In the genomic region with DNA sequence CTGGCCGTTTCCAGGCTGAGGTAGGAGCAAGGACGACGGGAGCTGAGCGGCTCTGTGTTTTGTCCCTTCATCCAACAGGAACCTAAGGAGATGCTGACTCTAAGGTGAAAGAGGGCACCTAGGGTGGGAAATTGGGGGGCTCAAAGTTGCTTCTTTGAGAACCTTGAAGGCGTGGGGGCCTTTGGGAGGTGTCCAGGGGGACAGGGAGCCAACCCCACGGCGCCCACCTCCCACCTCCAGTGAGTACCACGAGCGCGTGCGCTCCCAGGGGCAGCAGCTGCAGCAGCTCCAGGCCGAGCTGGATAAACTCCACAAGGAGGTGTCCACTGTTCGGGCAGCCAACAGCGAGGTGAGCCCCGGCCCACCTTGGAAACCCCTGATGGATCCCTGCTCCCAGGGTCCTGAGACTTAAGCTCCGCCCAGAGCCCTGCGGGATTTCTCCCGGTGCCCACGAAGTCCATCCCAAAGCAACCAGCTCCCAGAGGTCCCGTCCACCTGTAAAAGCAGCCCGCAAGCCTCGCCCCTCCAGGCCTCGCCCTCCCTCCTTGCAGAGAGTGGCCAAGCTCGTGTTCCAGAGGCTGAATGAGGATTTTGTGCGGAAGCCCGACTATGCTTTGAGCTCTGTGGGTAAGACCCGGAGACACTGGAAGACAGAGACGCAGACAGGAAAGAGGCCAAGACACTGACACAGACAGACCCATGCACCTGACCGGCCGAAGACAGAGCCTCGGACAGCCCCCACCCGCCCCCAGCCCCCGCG, we compare ENCODE assay signal across 8 cellular contexts. TPM values are rescaled to one million over a fixed set of nuclear protein-coding genes. Genes with fewer than 3 reads are reported as not detected.
DNase-seq lines count a peak whose midpoint lies in the region; ATAC-seq and TF ChIP-seq lines count a peak whose summit lies in the region.

No MANE protein-coding gene starts in this region.

- H3K27me3 Mint-ChIP-seq in CD4-positive, alpha-beta memory T cell: peaks cover 0 to 3% of the 10 kb centered on the region in 2 donors

- H3K4me3 ChIP-seq in CD4-positive, alpha-beta memory T cell (ENCODE audit: low read length in 2 of 2): peak overlapping the region; percentile 45 to 47
- peak overlapping the region; percentile 66 for H3K4me3 ChIP-seq in HUES64 (ENCODE audit: low read length)
- peak overlapping the region; percentile 32 to 70 for H3K4me3 ChIP-seq in gastroesophageal sphincter
- peak overlapping the region; percentile 46 to 71 (median 71) for H3K4me3 ChIP-seq in gastrocnemius medialis

- no peaks in the 10 kb centered on the region for H3K9me3 ChIP-seq in CD4-positive, alpha-beta memory T cell (ENCODE audit: control insufficient read depth in 1 of 2, low read length in 2 of 2)
- H3K9me3 ChIP-seq in HUES64 (ENCODE audit: insufficient read depth, low read depth, low read length) (no peaks in the 10 kb centered on the region), gastroesophageal sphincter (no peaks in the 10 kb centered on the region), gastrocnemius medialis (no peaks in the 10 kb centered on the region)

- peak overlapping the region; percentile 81 to 99 (median 86) for H3K27ac Mint-ChIP-seq in CD4-positive, alpha-beta memory T cell

- peak overlapping the region; percentile 20 for H3K27ac ChIP-seq in CD4-positive, alpha-beta memory T cell (ENCODE audit: low read depth, low read length)
- H3K27ac ChIP-seq in HUES64 (ENCODE audit: low read depth, low read length) (no peak overlapping the region), gastroesophageal sphincter (peak overlapping the region in 3 of 4 donors; percentile 54 to 97 (median 60)), gastrocnemius medialis (peak overlapping the region; percentile 66 to 86 (median 80))

- H3K27me3 ChIP-seq in CD4-positive, alpha-beta memory T cell (ENCODE audit: insufficient read depth, low read length): no peaks in the 10 kb centered on the region
- peaks cover 11% of the 10 kb centered on the region for H3K27me3 ChIP-seq in HUES64 (ENCODE audit: insufficient read depth, low read length)
- no peaks in the 10 kb centered on the region for H3K27me3 ChIP-seq in gastroesophageal sphincter
- no peaks in the 10 kb centered on the region for H3K27me3 ChIP-seq in gastrocnemius medialis

- TF ChIP-seq POLR2A in gastroesophageal sphincter (IDR thresholded peaks at IDR 0.05): no peak
- TF ChIP-seq POLR2A in gastrocnemius medialis (IDR thresholded peaks at IDR 0.05): no peak

- peak in 3 of 5 donors; percentile 23 to 52 (median 24) for DNase-seq in CD4-positive, alpha-beta memory T cell
- DNase-seq in activated CD8-positive, alpha-beta memory T cell treated with anti-CD3 and anti-CD28 coated beads, Interleukin-2, amount 50 U/mL, for 48 hours: peak; percentile 66
- DNase-seq in gastrocnemius medialis: no peak
- no peak for DNase-seq in GOT3 (lab: John Stamatoyannopoulos, UW)

- peak overlapping the region; percentile 84 to 97 (median 90) for H3K4me3 Mint-ChIP-seq in CD4-positive, alpha-beta memory T cell

- peaks cover 0 to 3% (median 0%) of the 10 kb centered on the region in 8 donors for H3K9me3 Mint-ChIP-seq in CD4-positive, alpha-beta memory T cell

- 19% methylated on average over 34 of the region's 34 CpGs for WGBS in HUES64
- WGBS in gastroesophageal sphincter (ENCODE audit: low coverage in 1 of 2), 2 donors: 6% methylated on average over 3 of the region's 34 CpGs; no CpG with 5 or more reads in 1 of the 2 donors

- intact Hi-C loops in CD4-positive, alpha-beta memory T cell (cut with micrococcal nuclease): loop anchor here (5.0 kb wide), 1 partner anchor 334 kb away; a partner anchor contains a TSS
- intact Hi-C loops in gastrocnemius medialis (cut with DNase I; ENCODE audit: low total_unique reads): loop anchor here (10.0 kb wide), 1 partner anchor 154 kb away; no protein-coding TSS in a partner anchor

- TF ChIP-seq CTCF in gastroesophageal sphincter (IDR thresholded peaks at IDR 0.05): no peak
- TF ChIP-seq CTCF in gastrocnemius medialis (IDR thresholded peaks at IDR 0.05 in 4 of 5, conservative IDR thresholded peaks at IDR 0.05 in 1 of 5): no peak

- no peak for ATAC-seq in gastroesophageal sphincter
- no peak for ATAC-seq in gastrocnemius medialis
- ATAC-seq in HG02623 (IDR thresholded peaks at IDR 0.05; ENCODE audit: unreplicated experiment): no peak
- no peak for ATAC-seq in HG02840 (IDR thresholded peaks at IDR 0.05; ENCODE audit: low FRiP score, unreplicated experiment)

- CTCF ChIA-PET in CD4-positive, alpha-beta memory T cell (lab: Charles Lee; ENCODE audit: partially characterized antibody): interaction anchor here (0.6 to 5.3 kb wide), 19 partner anchors 7 to 336 kb away, joined by 3 to 33 read pairs (median 4); a partner anchor contains a TSS

- in situ Hi-C loops in gastrocnemius medialis (cut with MboI; ENCODE audit: low sequenced_read_pairs in 4 of 4): no loop called here

- no peak for TF ChIP-seq EP300 in gastroesophageal sphincter (IDR thresholded peaks at IDR 0.05)

- H3K36me3 ChIP-seq in CD4-positive, alpha-beta memory T cell (ENCODE audit: insufficient read depth, low read length): no peaks in the 10 kb centered on the region
- H3K36me3 ChIP-seq in HUES64 (ENCODE audit: insufficient read depth, low read length) (peaks cover 3% of the 10 kb centered on the region; the same call in 1 of the 2 replicates), gastroesophageal sphincter (peaks cover 0 to 14% of the 10 kb centered on the region in 2 donors), gastrocnemius medialis (peaks cover 0 to 8% of the 10 kb centered on the region in 2 donors)

- POLR2A ChIA-PET in CD4-positive, alpha-beta memory T cell (lab: Charles Lee; ENCODE audit: partially characterized antibody): interaction anchor here (0.7 to 6.3 kb wide), 19 partner anchors 12 to 1625 kb away, joined by 3 to 97 read pairs (median 5); a partner anchor contains a TSS

- H3K9ac ChIP-seq in HUES64 (ENCODE audit: low read depth, low read length): 0 out of 2 replicates have a peak overlapping the region, but pooled peaks have one; percentile 27

- peaks cover 0 to 7% of the 10 kb centered on the region in 2 donors for H3K36me3 Mint-ChIP-seq in CD4-positive, alpha-beta memory T cell

- peaks cover 39% of the 10 kb centered on the region for H3K4me1 ChIP-seq in CD4-positive, alpha-beta memory T cell (ENCODE audit: insufficient read depth, low read length)
- peaks cover 7% of the 10 kb centered on the region; the same call in 1 of the 2 replicates for H3K4me1 ChIP-seq in HUES64 (ENCODE audit: insufficient read depth, low read length)
- H3K4me1 ChIP-seq in gastroesophageal sphincter: peaks cover 0 to 45% (median 22%) of the 10 kb centered on the region in 3 donors
- H3K4me1 ChIP-seq in gastrocnemius medialis: peaks cover 18 to 32% of the 10 kb centered on the region in 2 donors

- peaks cover 17 to 47% (median 34%) of the 10 kb centered on the region in 4 donors for H3K4me1 Mint-ChIP-seq in CD4-positive, alpha-beta memory T cell

RNA-seq across cellular contexts. Expression of a gene that starts 2.9 kb away (rescaled TPM):
- total RNA-seq in CD4-positive, alpha-beta memory T cell: 1 to 10 TPM in 1 of 2 experiments, under 1 TPM in 1; 0.47 to 1.3 TPM
- polyA plus RNA-seq in CD4-positive, alpha-beta memory T cell: under 1 TPM; 0.69 to 0.79 TPM
- polyA plus RNA-seq in HUES64 (2013, experiment 1 of 2): 2.0 TPM
- 4.2 TPM for polyA plus RNA-seq in HUES64 (2013, experiment 2 of 2)
- total RNA-seq in gastroesophageal sphincter: 1 to 10 TPM in 3 of 4 donors, under 1 TPM in 1; 0.85 to 3.5 (median 2.9) TPM
- 1 to 10 TPM in 1 of 4 donors, under 1 TPM in 1, not detected in 2; 0.91 to 1.4 TPM for total RNA-seq in gastrocnemius medialis

RNA-seq across cellular contexts. Expression of a gene that starts 46.1 kb away (rescaled TPM):
- total RNA-seq in CD4-positive, alpha-beta memory T cell: 100 to 1,000 TPM; 316 to 353 TPM
- 100 to 1,000 TPM; 305 to 343 TPM for polyA plus RNA-seq in CD4-positive, alpha-beta memory T cell
- polyA plus RNA-seq in HUES64 (2013, experiment 1 of 2): 186 TPM
- 211 TPM for polyA plus RNA-seq in HUES64 (2013, experiment 2 of 2)
- total RNA-seq in gastroesophageal sphincter: 100 to 1,000 TPM in 2 of 4 donors, 10 to 100 TPM in 2; 43.8 to 131 (median 95.2) TPM
- 10 to 100 TPM; 37.3 to 60.7 (median 50.1) TPM for total RNA-seq in gastrocnemius medialis

RNA-seq across cellular contexts. Expression of a gene that starts 46.1 kb away (rescaled TPM):
- total RNA-seq in CD4-positive, alpha-beta memory T cell: 100 to 1,000 TPM; 129 to 138 TPM
- 10 to 100 TPM; 29.9 to 52.8 TPM for polyA plus RNA-seq in CD4-positive, alpha-beta memory T cell
- 84.8 TPM for polyA plus RNA-seq in HUES64 (2013, experiment 1 of 2)
- 106 TPM for polyA plus RNA-seq in HUES64 (2013, experiment 2 of 2)
- 10 to 100 TPM; 18.9 to 36.3 (median 29.5) TPM for total RNA-seq in gastroesophageal sphincter
- total RNA-seq in gastrocnemius medialis: 10 to 100 TPM in 3 of 4 donors, 1 to 10 TPM in 1; 9.8 to 23.7 (median 20.7) TPM

Comparison
In these comparisons a context has a peak if more than half of its experiments do, and no peak if none do; other contexts are left out.
1. DNase-seq: peak in CD4-positive, alpha-beta memory T cell (3 of 5) and activated CD8-positive, alpha-beta memory T cell treated with anti-CD3 and anti-CD28 coated beads, Interleukin-2, amount 50 U/mL, for 48 hours (single experiment); none in gastrocnemius medialis (0 of 2) and GOT3 (single experiment).
2. Peak in every context shown above with its lines, with median percentiles within 50 percentile points of each other: H3K4me3 ChIP-seq.